Comparison of ENCODE assay signal across 18 cellular contexts in the genomic region with DNA sequence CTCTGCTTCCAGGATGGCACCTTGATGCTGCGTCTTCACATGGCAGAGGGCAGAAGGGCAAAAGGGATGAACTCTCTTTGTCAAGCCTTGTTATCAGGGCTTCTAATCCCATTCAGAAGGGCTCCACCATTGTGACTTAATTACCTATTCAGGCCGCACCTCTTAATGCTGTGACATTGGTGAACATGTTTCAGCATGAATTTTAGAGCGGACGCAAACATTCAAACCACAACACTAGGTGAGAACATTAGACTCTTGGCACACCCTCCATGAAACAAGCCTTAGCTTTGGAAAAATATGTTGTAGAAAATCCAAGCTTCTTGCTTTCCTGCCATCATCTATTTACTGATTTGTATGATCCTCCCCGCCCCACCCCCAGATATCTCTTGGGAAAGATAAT. TPM values are rescaled to one million over a fixed set of nuclear protein-coding genes. Genes with fewer than 3 reads are reported as not detected.
"Had no signal": no experiment of that assay in that cellular context is flagged by ENCODE, and none has a peak within 500 bp of the region (broad histone marks: within the 10 kb centered on the region; RNA-seq: fewer than 3 reads in every experiment).

No MANE protein-coding gene starts in this region.

- ATAC-seq: body of pancreas; left ventricle myocardium superior; natural killer cell; stimulated activated memory B cell treated with anti-CD40 and anti-IgM and Interleukin-4, amounts not matched to agents 10 μg/mL and 1 μg/mL and 100 μg/mL, for 72 hours had no signal

- H3K27ac ChIP-seq: body of pancreas, tibial artery, uterus had no signal

- H3K4me1 ChIP-seq: tibial artery, uterus had no signal

- H3K27me3 ChIP-seq: body of pancreas, tibial artery, uterus had no signal

- H3K9me3 ChIP-seq: body of pancreas, tibial artery, uterus had no signal

- H3K36me3 ChIP-seq: tibial artery, uterus had no signal

- H3K4me3 ChIP-seq: body of pancreas, tibial artery, uterus had no signal

- DNase-seq: activated CD4-positive, alpha-beta T cell treated with anti-CD3 and anti-CD28 coated beads, Interleukin-2, amount 50 U/mL, for 1 hour; activated CD4-positive, CD25-positive, alpha-beta regulatory T cell; activated CD8-positive, alpha-beta memory T cell treated with anti-CD3 and anti-CD28 coated beads for 24 hours; activated naive CD8-positive, alpha-beta T cell treated with anti-CD3 and anti-CD28 coated beads for 36 hours; amygdala; body of pancreas; cortex of kidney; effector CD4-positive, alpha-beta T cell; foreskin melanocyte; kidney glomerular epithelial cell; left ventricle myocardium superior; mesenchymal stem cell; natural killer cell; retina; stimulated activated CD4-positive, alpha-beta T cell treated with anti-CD3 and anti-CD28 coated beads, Interleukin-2, amount 100 ng/mL, for 48 hours; tibial artery; uterus had no signal

RNA-seq across cellular contexts. Expression of gene DAW1, which starts 17.9 kb away (rescaled TPM):
- total RNA-seq: activated naive CD8-positive, alpha-beta T cell treated with anti-CD3 and anti-CD28 coated beads for 36 hours; body of pancreas; left ventricle myocardium superior; natural killer cell had no signal
